In the genomic region with DNA sequence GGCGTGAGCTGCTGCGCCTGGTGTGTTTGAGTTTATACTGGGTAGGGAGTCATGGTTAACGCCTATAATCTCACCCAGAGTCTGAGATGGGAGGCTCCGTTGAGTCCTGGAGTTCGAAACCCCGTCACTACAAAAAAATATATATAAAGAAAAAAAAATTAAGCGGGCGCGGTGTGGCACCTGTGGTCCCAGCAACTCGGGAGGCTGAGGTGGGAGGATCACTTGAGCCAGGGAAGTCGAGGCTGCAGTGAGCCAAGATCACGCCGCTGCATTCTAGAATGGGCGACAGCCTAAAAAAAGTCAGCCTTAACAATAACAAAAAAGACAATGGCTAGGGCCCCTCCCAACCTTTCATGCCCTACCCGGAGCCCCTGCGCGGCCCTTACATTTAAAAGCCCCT, we compare ENCODE assay signal across 1 cellular context.
TF ChIP-seq lines count a peak whose summit lies in the region.

No MANE protein-coding gene starts in this region.

TF ChIP-seq in HCT116, 20 proteins besides CTCF, POLR2A, EP300 and RAD21 (continued from another document):
- TF ChIP-seq ZNF274 (IDR thresholded peaks at IDR 0.05; ENCODE audit: low read depth, low read length) (no peak), ELF1 (IDR thresholded peaks at IDR 0.05; ENCODE audit: borderline replicate concordance, low read depth) (no peak), JUND (IDR thresholded peaks at IDR 0.05) (no peak), CEBPB (IDR thresholded peaks at IDR 0.05; ENCODE audit: low read depth) (no peak), SRF (IDR thresholded peaks at IDR 0.05; ENCODE audit: low read depth) (no peak), POLR2AphosphoS5 (IDR thresholded peaks at IDR 0.05; ENCODE audit: low read depth, low read length) (no peak), ZFX (IDR thresholded peaks at IDR 0.05) (no peak), SP1 (IDR thresholded peaks at IDR 0.05; ENCODE audit: low read depth) (no peak), TCF7L2 (IDR thresholded peaks at IDR 0.05; ENCODE audit: borderline replicate concordance, extremely low read depth, insufficient read depth, insufficient read length) (no peak)
- TF ChIP-seq, protein P1, sequence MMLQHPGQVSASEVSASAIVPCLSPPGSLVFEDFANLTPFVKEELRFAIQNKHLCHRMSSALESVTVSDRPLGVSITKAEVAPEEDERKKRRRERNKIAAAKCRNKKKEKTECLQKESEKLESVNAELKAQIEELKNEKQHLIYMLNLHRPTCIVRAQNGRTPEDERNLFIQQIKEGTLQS (IDR thresholded peaks at IDR 0.05): no peak
- TF ChIP-seq, protein P2, sequence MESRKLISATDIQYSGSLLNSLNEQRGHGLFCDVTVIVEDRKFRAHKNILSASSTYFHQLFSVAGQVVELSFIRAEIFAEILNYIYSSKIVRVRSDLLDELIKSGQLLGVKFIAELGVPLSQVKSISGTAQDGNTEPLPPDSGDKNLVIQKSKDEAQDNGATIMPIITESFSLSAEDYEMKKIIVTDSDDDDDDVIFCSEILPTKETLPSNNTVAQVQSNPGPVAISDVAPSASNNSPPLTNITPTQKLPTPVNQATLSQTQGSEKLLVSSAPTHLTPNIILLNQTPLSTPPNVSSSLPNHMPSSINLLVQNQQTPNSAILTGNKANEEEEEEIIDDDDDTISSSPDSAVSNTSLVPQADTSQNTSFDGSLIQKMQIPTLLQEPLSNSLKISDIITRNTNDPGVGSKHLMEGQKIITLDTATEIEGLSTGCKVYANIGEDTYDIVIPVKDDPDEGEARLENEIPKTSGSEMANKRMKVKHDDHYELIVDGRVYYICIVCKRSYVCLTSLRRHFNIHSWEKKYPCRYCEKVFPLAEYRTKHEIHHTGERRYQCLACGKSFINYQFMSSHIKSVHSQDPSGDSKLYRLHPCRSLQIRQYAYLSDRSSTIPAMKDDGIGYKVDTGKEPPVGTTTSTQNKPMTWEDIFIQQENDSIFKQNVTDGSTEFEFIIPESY (IDR thresholded peaks at IDR 0.05; ENCODE audit: extremely low read depth, insufficient replicate concordance, low read length): no peak
